In the genomic region with DNA sequence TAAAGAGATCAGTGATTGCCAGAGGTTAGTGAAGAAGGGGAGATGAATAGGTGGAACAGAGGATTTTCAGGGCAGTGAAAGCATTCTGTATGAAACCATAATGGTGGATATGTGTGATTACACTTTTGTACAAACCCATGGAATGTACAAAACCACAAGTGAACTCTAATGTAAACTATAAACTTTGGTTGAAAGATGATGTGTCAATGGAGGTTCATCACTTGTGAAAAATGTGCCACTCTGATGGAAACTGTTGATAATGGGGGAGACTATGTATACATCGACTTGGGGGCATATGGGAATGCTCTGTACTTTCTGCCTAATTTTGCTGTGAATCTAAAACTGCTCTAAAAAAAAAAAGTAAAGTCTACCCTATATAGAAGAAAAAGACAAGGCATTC, we compare ENCODE assay signal across 21 cellular contexts.
A peak's percentile ranks its signal among the peaks of the same experiment; 100 is the strongest.
DNase-seq lines count a peak whose midpoint lies in the region.
"Had no signal": no experiment of that assay in that cellular context is flagged by ENCODE, and none has a peak within 500 bp of the region (broad histone marks: within the 10 kb centered on the region; RNA-seq: fewer than 3 reads in every experiment).

No MANE protein-coding gene starts in this region.

- H2BK5ac ChIP-seq in mesenchymal stem cell (ENCODE audit: low read depth, low read length, poor library complexity, severe bottlenecking): no peak overlapping the region

- no peak overlapping the region for H3K4me3 ChIP-seq in mesenchymal stem cell (ENCODE audit: insufficient read depth in 1 of 2, low read depth in 1 of 2, low read length in 2 of 2)
- H3K4me3 ChIP-seq: adrenal gland, heart left ventricle, left lung, pancreas, SJCRH30, upper lobe of left lung had no signal

- no peak overlapping the region for H2AK5ac ChIP-seq in mesenchymal stem cell (ENCODE audit: low read length, severe bottlenecking)

- H3K9ac ChIP-seq in mesenchymal stem cell (ENCODE audit: low read length): no peak overlapping the region

- peaks cover 66% of the 10 kb centered on the region for H3K4me1 Mint-ChIP-seq in activated naive CD4-positive, alpha-beta T cell treated with anti-CD3 and anti-CD28 coated beads for 36 hours (ENCODE audit: low read depth)
- peaks cover 27% of the 10 kb centered on the region for H3K4me1 Mint-ChIP-seq in activated naive CD4-positive, alpha-beta T cell treated with anti-CD3 and anti-CD28 coated beads, Interleukin-2, amount 10 ng/mL, durations not matched to agents 7 days and 5 days
- peaks cover 72% of the 10 kb centered on the region for H3K4me1 Mint-ChIP-seq in activated naive CD8-positive, alpha-beta T cell (ENCODE audit: low read depth)

- H3K9me3 ChIP-seq in mesenchymal stem cell (ENCODE audit: control insufficient read depth, low read length): no peaks in the 10 kb centered on the region
- H3K9me3 ChIP-seq: adrenal gland, heart left ventricle, left lung, pancreas, SJCRH30, upper lobe of left lung had no signal

- no peaks in the 10 kb centered on the region for H3K79me1 ChIP-seq in mesenchymal stem cell (replicated peaks; ENCODE audit: low read length, poor library complexity, severe bottlenecking)

- no CpG with 5 or more reads among the region's 1 CpG for WGBS in mesenchymal stem cell

- H3K18ac ChIP-seq in mesenchymal stem cell (ENCODE audit: low read depth in 1 of 2, low read length in 2 of 2): no peak overlapping the region

- no peak overlapping the region for H2AFZ ChIP-seq in mesenchymal stem cell (ENCODE audit: low read depth, low read length)

- no peak overlapping the region for H3K4ac ChIP-seq in mesenchymal stem cell (ENCODE audit: low read depth in 1 of 2, low read length in 2 of 2)

- H3K36me3 ChIP-seq in mesenchymal stem cell (ENCODE audit: control insufficient read depth in 1 of 2, insufficient read depth in 2 of 2, low read depth in 1 of 2, low read length in 2 of 2): no peaks in the 10 kb centered on the region
- H3K36me3 ChIP-seq: adrenal gland, heart left ventricle, left lung, pancreas, SJCRH30, upper lobe of left lung had no signal

- no peak overlapping the region for H2BK15ac ChIP-seq in mesenchymal stem cell (ENCODE audit: low read depth, poor library complexity, severe bottlenecking)

- no peak overlapping the region for H4K8ac ChIP-seq in mesenchymal stem cell (ENCODE audit: low read length)

- no peak overlapping the region for H3K4me2 ChIP-seq in mesenchymal stem cell (ENCODE audit: low read length, poor library complexity, severe bottlenecking)

- no peak overlapping the region for H4K91ac ChIP-seq in mesenchymal stem cell (ENCODE audit: low read length)

- peaks cover 2% of the 10 kb centered on the region for H3K36me3 Mint-ChIP-seq in activated naive CD4-positive, alpha-beta T cell treated with anti-CD3 and anti-CD28 coated beads for 36 hours (ENCODE audit: low read depth)
- H3K36me3 Mint-ChIP-seq in activated naive CD4-positive, alpha-beta T cell treated with anti-CD3 and anti-CD28 coated beads, Interleukin-2, amount 10 ng/mL, durations not matched to agents 7 days and 5 days: peaks cover 16% of the 10 kb centered on the region
- H3K36me3 Mint-ChIP-seq in activated naive CD8-positive, alpha-beta T cell: no peaks in the 10 kb centered on the region

- H3K27me3 Mint-ChIP-seq in activated naive CD4-positive, alpha-beta T cell treated with anti-CD3 and anti-CD28 coated beads for 36 hours (ENCODE audit: low read depth): no peaks in the 10 kb centered on the region
- H3K27me3 Mint-ChIP-seq in activated naive CD4-positive, alpha-beta T cell treated with anti-CD3 and anti-CD28 coated beads, Interleukin-2, amount 10 ng/mL, durations not matched to agents 7 days and 5 days: no peaks in the 10 kb centered on the region
- no peaks in the 10 kb centered on the region for H3K27me3 Mint-ChIP-seq in activated naive CD8-positive, alpha-beta T cell

- H3K23ac ChIP-seq in mesenchymal stem cell (ENCODE audit: low read length in 2 of 2): no peak overlapping the region

- CTCF ChIA-PET in activated naive CD4-positive, alpha-beta T cell treated with anti-CD3 and anti-CD28 coated beads for 36 hours (lab: Charles Lee): interaction anchor here (0.6 kb wide), 1 partner anchor 85 kb away, joined by 7 read pairs; no protein-coding TSS in a partner anchor
- CTCF ChIA-PET in activated naive CD4-positive, alpha-beta T cell treated with anti-CD3 and anti-CD28 coated beads, Interleukin-2, amount 10 ng/mL, durations not matched to agents 7 days and 5 days (lab: Charles Lee): interaction anchor here (0.9 kb wide), 1 partner anchor 9 kb away, joined by 3 read pairs; no protein-coding TSS in a partner anchor

- H3K4me1 ChIP-seq in mesenchymal stem cell (ENCODE audit: control insufficient read depth, insufficient read depth, low read depth, low read length): no peaks in the 10 kb centered on the region
- H3K4me1 ChIP-seq: left lung, upper lobe of left lung had no signal

- H3K27ac Mint-ChIP-seq in activated naive CD4-positive, alpha-beta T cell treated with anti-CD3 and anti-CD28 coated beads for 36 hours: peak overlapping the region; percentile 14
- H3K27ac Mint-ChIP-seq in activated naive CD4-positive, alpha-beta T cell treated with anti-CD3 and anti-CD28 coated beads, Interleukin-2, amount 10 ng/mL, durations not matched to agents 7 days and 5 days: no peak overlapping the region
- H3K27ac Mint-ChIP-seq in activated naive CD8-positive, alpha-beta T cell: peak overlapping the region; percentile 64
- H3K27ac Mint-ChIP-seq: nephron progenitor cell had no signal

- intact Hi-C loops in activated naive CD4-positive, alpha-beta T cell treated with anti-CD3 and anti-CD28 coated beads for 36 hours (cut with micrococcal nuclease): no loop called here

- no peak overlapping the region for H3K27ac ChIP-seq in mesenchymal stem cell (ENCODE audit: low read length, poor library complexity, severe bottlenecking)
- H3K27ac ChIP-seq: adrenal gland, heart left ventricle, left lung, pancreas, SJCRH30, upper lobe of left lung had no signal

- no peak overlapping the region for H3K14ac ChIP-seq in mesenchymal stem cell (ENCODE audit: low read length in 2 of 2)

- H3K9me3 Mint-ChIP-seq in activated naive CD4-positive, alpha-beta T cell treated with anti-CD3 and anti-CD28 coated beads for 36 hours: no peaks in the 10 kb centered on the region
- H3K9me3 Mint-ChIP-seq in activated naive CD4-positive, alpha-beta T cell treated with anti-CD3 and anti-CD28 coated beads, Interleukin-2, amount 10 ng/mL, durations not matched to agents 7 days and 5 days: peaks cover 3% of the 10 kb centered on the region
- H3K9me3 Mint-ChIP-seq in activated naive CD8-positive, alpha-beta T cell (ENCODE audit: low read depth): no peaks in the 10 kb centered on the region
- H3K9me3 Mint-ChIP-seq: nephron progenitor cell had no signal

- no peak overlapping the region for H3K4me3 Mint-ChIP-seq in activated naive CD4-positive, alpha-beta T cell treated with anti-CD3 and anti-CD28 coated beads for 36 hours
- no peak overlapping the region for H3K4me3 Mint-ChIP-seq in activated naive CD4-positive, alpha-beta T cell treated with anti-CD3 and anti-CD28 coated beads, Interleukin-2, amount 10 ng/mL, durations not matched to agents 7 days and 5 days
- H3K4me3 Mint-ChIP-seq in activated naive CD8-positive, alpha-beta T cell: peak overlapping the region; percentile 14
- H3K4me3 Mint-ChIP-seq: nephron progenitor cell had no signal

- no peak overlapping the region for H2BK12ac ChIP-seq in mesenchymal stem cell (ENCODE audit: low read length in 2 of 2)

- no peak overlapping the region for H2BK120ac ChIP-seq in mesenchymal stem cell (ENCODE audit: low read depth, low read length)

- no peaks in the 10 kb centered on the region for H3K27me3 ChIP-seq in mesenchymal stem cell (ENCODE audit: control insufficient read depth in 1 of 2, insufficient read depth in 1 of 2, low read length in 2 of 2)
- H3K27me3 ChIP-seq: adrenal gland, heart left ventricle, left lung, pancreas, SJCRH30, upper lobe of left lung had no signal

- no peak for DNase-seq in activated naive CD4-positive, alpha-beta T cell treated with anti-CD3 and anti-CD28 coated beads for 36 hours
- DNase-seq in activated naive CD4-positive, alpha-beta T cell treated with anti-CD3 and anti-CD28 coated beads, Interleukin-2, amount 10 ng/mL, durations not matched to agents 7 days and 5 days: no peak
- DNase-seq in HCEC 1CT (peak; percentile 44), mesenchymal stem cell (peak; percentile 68), iPS-NIHi11 (ENCODE audit: low spot score) (no peak), hepatic stellate cell (ENCODE audit: low spot score) (no peak)
- DNase-seq: activated CD4-positive, alpha-beta T cell treated with anti-CD3 and anti-CD28 coated beads, Interleukin-2, amount 50 U/mL, for 1 hour; adrenal gland; C1 segment of cervical spinal cord; heart left ventricle; left lung; NCI-H1092 treated with DMSO at 0.1 percent for 48 hours; NCI-H2029; NCI-H345; nephron progenitor cell; OCI-M1; pancreas; right cardiac atrium; SJCRH30; upper lobe of left lung had no signal

Comparison
In these comparisons a context has a peak if more than half of its experiments do, and no peak if none do; other contexts are left out.
1. DNase-seq: peak in HCEC 1CT (single experiment) and mesenchymal stem cell (single experiment); none in activated naive CD4-positive, alpha-beta T cell treated with anti-CD3 and anti-CD28 coated beads for 36 hours (single experiment), activated naive CD4-positive, alpha-beta T cell treated with anti-CD3 and anti-CD28 coated beads, Interleukin-2, amount 10 ng/mL, durations not matched to agents 7 days and 5 days (single experiment), iPS-NIHi11 (single experiment) and hepatic stellate cell (single experiment).